1 cellular context compared by ENCODE assay signal in genomic region chr5:108945094-108945493, GRCh38.
TF ChIP-seq lines count a peak whose summit lies in the region.

No MANE protein-coding gene starts in this region.

TF ChIP-seq in WTC11, 78 proteins besides CTCF, POLR2A, EP300 and RAD21 (continued from another document):
- TF ChIP-seq AR (CRISPR knock-in tag; IDR thresholded peaks at IDR 0.05): no peak
- TF ChIP-seq CREM (CRISPR knock-in tag; IDR thresholded peaks at IDR 0.05): no peak
- no peak for TF ChIP-seq EMX1 (CRISPR knock-in tag; IDR thresholded peaks at IDR 0.05)
- no peak for TF ChIP-seq ZNF671 (CRISPR knock-in tag; IDR thresholded peaks at IDR 0.05)
- no peak for TF ChIP-seq RELA (CRISPR knock-in tag; IDR thresholded peaks at IDR 0.05; ENCODE audit: borderline replicate concordance)
- TF ChIP-seq ZNF423 (CRISPR knock-in tag; IDR thresholded peaks at IDR 0.05): no peak
